Comparison of ENCODE assay signal across 9 cellular contexts in the genomic region with DNA sequence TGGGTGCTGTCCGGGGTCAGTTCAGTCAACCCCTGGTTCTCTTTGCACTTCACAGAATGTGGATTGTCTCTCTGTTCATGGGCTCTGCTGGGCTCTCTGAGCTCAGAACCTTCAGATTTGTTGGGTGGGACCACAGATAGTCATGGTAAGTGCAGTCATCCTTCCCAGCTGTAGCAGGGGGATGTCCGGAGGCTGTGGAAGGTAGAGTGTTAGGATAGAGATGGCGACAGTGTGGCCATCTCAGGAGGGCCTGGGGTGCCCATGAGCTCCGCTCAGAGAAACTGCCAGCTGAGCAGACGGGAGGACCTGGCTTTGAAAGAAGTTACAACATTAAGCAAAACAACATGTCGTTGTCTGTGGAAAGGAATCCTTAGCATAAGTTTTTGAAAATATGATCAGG.
A peak's percentile ranks its signal among the peaks of the same experiment; 100 is the strongest.
DNase-seq lines count a peak whose midpoint lies in the region; ATAC-seq, FAIRE-seq and TF ChIP-seq lines count a peak whose summit lies in the region.
"Had no signal": no experiment of that assay in that cellular context is flagged by ENCODE, and none has a peak within 500 bp of the region (broad histone marks: within the 10 kb centered on the region; RNA-seq: fewer than 3 reads in every experiment).

No MANE protein-coding gene starts in this region.

- no peaks in the 10 kb centered on the region for H3K9me3 ChIP-seq in DND-41 (ENCODE audit: insufficient read depth, low read length, severe bottlenecking)
- H3K9me3 ChIP-seq in GM12878 (replicated peaks; ENCODE audit: control insufficient read depth, insufficient read depth, low read length), result no peaks in the 10 kb centered on the region
- no peaks in the 10 kb centered on the region for H3K9me3 ChIP-seq in pancreas

- in situ Hi-C loops in GM12878 (cut with MboI), result no loop called here

- TF ChIP-seq CTCF in DND-41 (IDR thresholded peaks at IDR 0.05; ENCODE audit: borderline replicate concordance, extremely low read depth, low read length, poor library complexity, severe bottlenecking) (no peak), GM12878 (IDR thresholded peaks at IDR 0.05 in 2 of 3, conservative IDR thresholded peaks at IDR 0.05 in 1 of 3; ENCODE audit: control insufficient read depth in 2 of 3, extremely low read depth in 1 of 3, insufficient read depth in 1 of 3, low read depth in 3 of 3, low read length in 3 of 3) (no peak), pancreas (IDR thresholded peaks at IDR 0.05) (no peak)

- H3K27ac ChIP-seq in DND-41 (ENCODE audit: low read length) (peak overlapping the region; percentile 44), GM12878 (ENCODE audit: control insufficient read depth, insufficient read depth) (peak overlapping the region; percentile 92), pancreas (no peak overlapping the region)

- CTCF ChIA-PET in GM12878 (lab: Yijun Ruan, JAX), result interaction anchor here (0.8 to 3.9 kb wide), 10 partner anchors 9 to 53 kb away, joined by 3 to 31 read pairs (median 14); no protein-coding TSS in a partner anchor

- H3K4me2 ChIP-seq in DND-41 (ENCODE audit: insufficient read depth, low read length), result peak overlapping the region; percentile 37; the same call in 1 of the 2 replicates
- peak overlapping the region; percentile 69 for H3K4me2 ChIP-seq in GM12878 (ENCODE audit: control insufficient read depth, insufficient read depth)

- RAD21 ChIA-PET in GM12878 (lab: Charles Lee; ENCODE audit: unreplicated experiment), result interaction anchor here (0.7 to 9.3 kb wide), 9 partner anchors 8 to 53 kb away, joined by 3 to 156 read pairs (median 52); no protein-coding TSS in a partner anchor

- SMC1A ChIA-PET in GM12878 (lab: Charles Lee; ENCODE audit: uncharacterized antibody, unreplicated experiment), result interaction anchor here (0.7 to 6.8 kb wide), 12 partner anchors 9 to 236 kb away, joined by 3 to 133 read pairs (median 16); no protein-coding TSS in a partner anchor

- H2AFZ ChIP-seq in DND-41 (ENCODE audit: low read depth, low read length) (no peak overlapping the region), GM12878 (ENCODE audit: control insufficient read depth, low read depth, low read length) (no peak overlapping the region; the same call in 1 of the 2 replicates)

- ATAC-seq in DND-41 (ENCODE audit: insufficient read depth, low read depth) (no peak), GM19397 (IDR thresholded peaks at IDR 0.05; ENCODE audit: unreplicated experiment) (peak; percentile 25), HG03103 (IDR thresholded peaks at IDR 0.05; ENCODE audit: low read depth, unreplicated experiment) (peak; percentile 14), GM12878 (peak; percentile 5), pancreas (no peak)

- WGBS in GM12878 (ENCODE audit: insufficient coverage, insufficient replicate concordance, low lambda C conversion rate, missing lambda C conversion rate), result 53% methylated on average over 6 of the region's 6 CpGs
- 83 to 85% methylated on average over 6 of the region's 6 CpGs for WGBS in pancreas, 2 donors

- H3K4me1 ChIP-seq in DND-41 (ENCODE audit: insufficient read depth, low read length), result peaks cover 38% of the 10 kb centered on the region
- peaks cover 33% of the 10 kb centered on the region for H3K4me1 ChIP-seq in GM12878 (ENCODE audit: control insufficient read depth, insufficient read depth, low read length)
- H3K4me1 ChIP-seq in pancreas, result no peaks in the 10 kb centered on the region

- H4K20me1 ChIP-seq in DND-41 (ENCODE audit: insufficient read depth, low read length) (peaks cover 41% of the 10 kb centered on the region), GM12878 (ENCODE audit: control insufficient read depth, insufficient read depth) (no peaks in the 10 kb centered on the region)

- POLR2A ChIA-PET in GM12878 (lab: Charles Lee), result interaction anchor here (0.7 to 4.0 kb wide), 7 partner anchors 9 to 299 kb away, joined by 6 to 108 read pairs (median 52); no protein-coding TSS in a partner anchor

- H3K4me3 ChIP-seq in DND-41 (ENCODE audit: low read depth in 1 of 2, low read length in 2 of 2) (no peak overlapping the region), GM12878 (peak overlapping the region; percentile 37; the same call in 1 of the 2 replicates), pancreas (no peak overlapping the region)

- H3K9ac ChIP-seq in DND-41 (ENCODE audit: low read depth, low read length), result no peak overlapping the region
- peak overlapping the region; percentile 68 for H3K9ac ChIP-seq in GM12878 (ENCODE audit: control insufficient read depth, insufficient read depth, low read length)

- TF ChIP-seq EP300 in GM12878 (IDR thresholded peaks at IDR 0.05; ENCODE audit: borderline replicate concordance in 1 of 2, control insufficient read depth in 1 of 2, low read depth in 2 of 2, low read length in 2 of 2), result no peak

- DNase-seq in DND-41, result no peak
- DNase-seq in GM12878 (ENCODE audit: low read depth, low spot score), result no peak
- DNase-seq in stimulated activated CD4-positive, alpha-beta T cell treated with anti-CD3 and anti-CD28 coated beads, Interleukin-2, amount 100 ng/mL, for 24 hours, result no peak
- no peak for DNase-seq in pancreas
- no peak for DNase-seq in NCI-H1048 (lab: John Stamatoyannopoulos, UW)
- no peak for DNase-seq in 8988T
- DNase-seq: immature natural killer cell had no signal

- H3K27me3 ChIP-seq in DND-41 (ENCODE audit: insufficient read depth, low read length, poor library complexity) (no peaks in the 10 kb centered on the region), GM12878 (replicated peaks in 1 of 2; ENCODE audit: control insufficient read depth in 2 of 2, insufficient read depth in 2 of 2, low read length in 1 of 2) (no peaks in the 10 kb centered on the region), pancreas (no peaks in the 10 kb centered on the region)

- no peak for TF ChIP-seq RAD21 in GM12878 (IDR thresholded peaks at IDR 0.05; ENCODE audit: insufficient read depth, low read depth, low read length)

- peaks cover 12% of the 10 kb centered on the region for H3K36me3 ChIP-seq in DND-41 (ENCODE audit: insufficient read depth, low read length)
- H3K36me3 ChIP-seq in GM12878 (ENCODE audit: control insufficient read depth in 2 of 2, insufficient read depth in 2 of 2, low read length in 1 of 2), result no peaks in the 10 kb centered on the region
- H3K36me3 ChIP-seq in pancreas, result no peaks in the 10 kb centered on the region

- BruUV-seq in GM12878 (replicated peaks; lab: Mats Ljungman, UMichigan), result TSS peak; percentile 95

- TF ChIP-seq POLR2A in GM12878 (IDR thresholded peaks at IDR 0.05; ENCODE audit: low read depth, low read length), result no peak

- intact Hi-C loops in GM12878 (cut with micrococcal nuclease; ENCODE audit: unreplicated experiment), result loop anchor here (2.0 kb wide), 1 partner anchor 14 kb away; no protein-coding TSS in a partner anchor
- intact Hi-C loops in pancreas (cut with DNase I), result no loop called here

- H3K79me2 ChIP-seq in DND-41 (ENCODE audit: insufficient read depth, low read length), result peaks cover 90% of the 10 kb centered on the region
- no peaks in the 10 kb centered on the region for H3K79me2 ChIP-seq in GM12878 (ENCODE audit: control insufficient read depth, insufficient read depth, low read length)

- FAIRE-seq in GM12878 (lab: Jason Lieb, UNC) (no peak), pancreas (lab: Jason Lieb, UNC) (no peak)

TF ChIP-seq in GM12878, 131 proteins besides CTCF, POLR2A, EP300 and RAD21 (continues in another document):
- TF ChIP-seq E2F8 (IDR thresholded peaks at IDR 0.05; ENCODE audit: low read depth, partially characterized antibody) (no peak), SIN3A (IDR thresholded peaks at IDR 0.05; ENCODE audit: low read depth, low read length) (no peak), PBX3 (IDR thresholded peaks at IDR 0.05; ENCODE audit: insufficient replicate concordance, low read depth, low read length) (no peak), POLR2AphosphoS5 (IDR thresholded peaks at IDR 0.05; ENCODE audit: low read length) (no peak), CREM (IDR thresholded peaks at IDR 0.05; ENCODE audit: low read depth) (no peak)

Comparison
In these comparisons a context has a peak if more than half of its experiments do, and no peak if none do; other contexts are left out.
1. ATAC-seq: peak in GM19397 (single experiment), HG03103 (single experiment) and GM12878 (single experiment); none in DND-41 (single experiment) and pancreas (0 of 4).
2. H3K27ac ChIP-seq: peak in DND-41 (single experiment) and GM12878 (single experiment); none in pancreas (0 of 4).